ENCODE assay signal across 10 cellular contexts in genomic region chr11:2779981-2780849, GRCh38.
DNase-seq lines count a peak whose midpoint lies in the region; ATAC-seq and TF ChIP-seq lines count a peak whose summit lies in the region.
"Had no signal": no experiment of that assay in that cellular context is flagged by ENCODE, and none has a peak within 500 bp of the region (broad histone marks: within the 10 kb centered on the region; RNA-seq: fewer than 3 reads in every experiment).

No MANE protein-coding gene starts in this region.

- intact Hi-C loops in PC-3 (cut with micrococcal nuclease), result no loop called here

- CTCF ChIA-PET in PC-3 (lab: Charles Lee), result no interaction called here

- no peak overlapping the region for H3K4me2 ChIP-seq in PC-3 (ENCODE audit: low read length)

- peak overlapping the region; percentile 91 to 94 for H3K27ac ChIP-seq in coronary artery
- H3K27ac ChIP-seq in thoracic aorta, result no peak overlapping the region
- H3K27ac ChIP-seq in PC-3 (ENCODE audit: low read length), result no peak overlapping the region

- H3K27me3 ChIP-seq in thoracic aorta (replicated peaks; ENCODE audit: insufficient read depth), result no peaks in the 10 kb centered on the region
- H3K27me3 ChIP-seq in PC-3 (ENCODE audit: low read length), result no peaks in the 10 kb centered on the region

- H3K4me3 ChIP-seq in coronary artery (peak overlapping the region; percentile 62), thoracic aorta (no peak overlapping the region), PC-3 (ENCODE audit: low read length) (no peak overlapping the region)
- H3K4me3 ChIP-seq: skin epidermis had no signal

- no peak overlapping the region for H3K9ac ChIP-seq in PC-3 (ENCODE audit: low read length)

- no peaks in the 10 kb centered on the region for H3K36me3 ChIP-seq in thoracic aorta
- no peaks in the 10 kb centered on the region for H3K36me3 ChIP-seq in PC-3 (ENCODE audit: low read depth, low read length)

- no peak for TF ChIP-seq CTCF in coronary artery (IDR thresholded peaks at IDR 0.05)
- TF ChIP-seq CTCF in thoracic aorta (IDR thresholded peaks at IDR 0.05), result no peak
- no peak for TF ChIP-seq CTCF in PC-3 (conservative IDR thresholded peaks at IDR 0.05; ENCODE audit: low read depth, low read length)

- ATAC-seq in activated CD4-positive, CD25-positive, alpha-beta regulatory T cell treated with anti-CD3 and anti-CD28 coated beads, Interleukin-2, amount 50 U/mL, for 24 hours, result no peak
- ATAC-seq in thoracic aorta (ENCODE audit: insufficient number of reproducible peaks, low FRiP score, low read depth) (no peak), GM18498 (IDR thresholded peaks at IDR 0.05; ENCODE audit: unreplicated experiment) (no peak), PC-3 (no peak)

- no peaks in the 10 kb centered on the region for H3K9me3 ChIP-seq in thoracic aorta
- no peaks in the 10 kb centered on the region for H3K9me3 ChIP-seq in PC-3 (ENCODE audit: low read length)

- POLR2A ChIA-PET in PC-3 (lab: Charles Lee; ENCODE audit: unreplicated experiment), result no interaction called here

- peaks cover 27 to 43% of the 10 kb centered on the region in 2 donors for H3K4me1 ChIP-seq in thoracic aorta (ENCODE audit: control insufficient read depth in 1 of 2, low read depth in 2 of 2)
- H3K4me1 ChIP-seq in PC-3 (ENCODE audit: insufficient read depth, low read length), result peaks cover 17% of the 10 kb centered on the region

- no peaks in the 10 kb centered on the region for H4K20me1 ChIP-seq in PC-3 (ENCODE audit: low read length)

- DNase-seq in activated CD4-positive, CD25-positive, alpha-beta regulatory T cell treated with anti-CD3 and anti-CD28 coated beads, Interleukin-2, amount 50 U/mL, for 72 hours, result peak; percentile 28
- peak; percentile 75 for DNase-seq in coronary artery (ENCODE audit: low spot score)
- DNase-seq in mesenteric fat pad (ENCODE audit: low spot score), result peak; percentile 86
- DNase-seq in thoracic aorta (ENCODE audit: low spot score), result peak; percentile 1
- DNase-seq in HT-29 (ENCODE audit: low spot score), result no peak
- no peak for DNase-seq in PC-3
- DNase-seq: NCI-H1694 treated with DMSO at 0.1 percent for 48 hours had no signal

- no peaks in the 10 kb centered on the region for H3K9me2 ChIP-seq in PC-3 (replicated peaks; ENCODE audit: low read length)

- no peaks in the 10 kb centered on the region for H3F3A ChIP-seq in PC-3 (ENCODE audit: low read length, unreplicated experiment)

- H3K79me2 ChIP-seq in PC-3 (ENCODE audit: low read length), result no peaks in the 10 kb centered on the region

- no TSS peak for BruUV-seq in PC-3 (replicated peaks; lab: Mats Ljungman, UMichigan)

- H2AFZ ChIP-seq in PC-3 (ENCODE audit: low read length), result no peak overlapping the region

Comparison
In these comparisons a context has a peak if more than half of its experiments do, and no peak if none do; other contexts are left out.
1. DNase-seq: peak in activated CD4-positive, CD25-positive, alpha-beta regulatory T cell treated with anti-CD3 and anti-CD28 coated beads, Interleukin-2, amount 50 U/mL, for 72 hours (single experiment), coronary artery (single experiment), mesenteric fat pad (single experiment) and thoracic aorta (single experiment); none in HT-29 (single experiment) and PC-3 (single experiment).
2. H3K27ac ChIP-seq: peak in coronary artery (2 of 2); none in thoracic aorta (0 of 2) and PC-3 (single experiment).